In the genomic region with DNA sequence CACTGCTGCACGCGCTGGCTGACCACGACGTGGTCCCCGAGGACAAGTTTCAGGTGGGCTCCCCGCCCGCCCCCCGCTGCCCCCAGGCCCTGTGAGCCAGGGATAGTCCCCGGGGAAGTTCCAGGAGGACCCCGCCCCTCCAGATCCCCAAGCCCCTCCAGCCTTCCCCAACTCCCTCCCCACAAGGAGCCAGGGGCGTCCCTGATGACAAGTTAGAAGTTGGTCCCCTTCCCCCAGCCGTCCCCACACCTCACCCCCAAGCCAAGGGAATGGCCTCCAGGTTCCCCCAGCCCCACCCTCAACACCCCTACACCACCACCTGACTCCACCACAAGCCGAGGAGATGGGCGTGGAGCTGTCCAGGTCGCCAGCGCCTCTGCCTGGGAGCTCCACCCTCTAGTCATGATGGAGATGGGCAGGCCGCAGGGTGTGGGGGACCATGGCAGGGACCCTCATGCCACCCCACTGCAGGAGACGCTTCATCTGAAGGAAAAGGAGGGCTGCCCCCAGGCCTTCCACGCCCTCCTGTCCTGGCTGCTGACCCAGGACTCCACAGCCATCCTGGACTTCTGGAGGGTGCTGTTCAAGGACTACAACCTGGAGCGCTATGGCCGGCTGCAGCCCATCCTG, we compare ENCODE assay signal across 1 cellular context.
TF ChIP-seq lines count a peak whose summit lies in the region.

No MANE protein-coding gene starts in this region.

TF ChIP-seq in HepG2, 621 proteins besides CTCF, POLR2A, EP300 and RAD21:
- TF ChIP-seq NR2C2 (CRISPR knock-in tag; IDR thresholded peaks at IDR 0.05; ENCODE audit: borderline replicate concordance), result no peak
- TF ChIP-seq ZNF782 (CRISPR knock-in tag; IDR thresholded peaks at IDR 0.05; ENCODE audit: borderline replicate concordance), result no peak
- no peak for TF ChIP-seq STAG1 (CRISPR knock-in tag; IDR thresholded peaks at IDR 0.05)
- no peak for TF ChIP-seq PTBP1 (IDR thresholded peaks at IDR 0.05; ENCODE audit: low read depth, low read length, poor library complexity, severe bottlenecking)
- TF ChIP-seq ZNF629 (CRISPR knock-in tag; conservative IDR thresholded peaks at IDR 0.05), result no peak
- TF ChIP-seq ZSCAN30 (CRISPR knock-in tag; IDR thresholded peaks at IDR 0.05), result no peak
- TF ChIP-seq ZSCAN9 (CRISPR knock-in tag; IDR thresholded peaks at IDR 0.05; ENCODE audit: borderline replicate concordance), result no peak
- no peak for TF ChIP-seq ZNF597 (CRISPR knock-in tag; IDR thresholded peaks at IDR 0.05)
- TF ChIP-seq KLF11 (CRISPR knock-in tag; IDR thresholded peaks at IDR 0.05), result no peak
- TF ChIP-seq TCF7 (IDR thresholded peaks at IDR 0.05; ENCODE audit: low read depth), result no peak
- TF ChIP-seq ZNF614 (CRISPR knock-in tag; IDR thresholded peaks at IDR 0.05; ENCODE audit: borderline replicate concordance), result no peak
- TF ChIP-seq TFE3 (CRISPR knock-in tag; IDR thresholded peaks at IDR 0.05), result no peak
- no peak for TF ChIP-seq CEBPB (IDR thresholded peaks at IDR 0.05; ENCODE audit: borderline replicate concordance, low read depth, low read length)
- TF ChIP-seq HOXA7 (CRISPR knock-in tag; IDR thresholded peaks at IDR 0.05), result no peak
